In the genomic region with DNA sequence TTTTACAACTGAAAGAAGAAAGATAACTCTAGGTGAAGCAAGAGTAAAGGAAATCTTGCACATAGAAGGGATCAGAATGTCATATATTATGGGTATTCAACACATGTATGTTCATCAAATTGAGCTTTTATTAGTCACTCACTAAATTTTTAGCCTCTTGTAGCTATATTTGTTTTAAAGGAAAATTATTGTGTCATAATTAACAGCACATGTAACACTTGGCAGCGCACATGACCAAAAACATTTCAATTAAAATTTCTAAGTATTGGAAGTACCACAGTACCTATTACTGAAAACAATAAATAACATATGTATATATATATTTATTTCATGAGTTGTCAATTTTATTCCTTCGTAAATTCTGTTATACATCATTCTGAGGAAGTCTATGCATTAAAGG, we compare ENCODE assay signal across 27 cellular contexts.
"Had no signal": no experiment of that assay in that cellular context is flagged by ENCODE, and none has a peak within 500 bp of the region (broad histone marks: within the 10 kb centered on the region; RNA-seq: fewer than 3 reads in every experiment).

No MANE protein-coding gene starts in this region.

- ATAC-seq: stimulated activated effector memory CD8-positive, alpha-beta T cell treated with anti-CD3 and anti-CD28 coated beads, Interleukin-12 subunit alpha, Interleukin-12 subunit beta, amount 100 ng/mL, for 72 hours; stimulated activated memory B cell treated with anti-CD40 and anti-IgM and Interleukin-4, amounts not matched to agents 10 μg/mL and 1 μg/mL and 100 μg/mL, for 72 hours; stimulated activated naive B cell treated with anti-CD40 and anti-IgM and Interleukin-4, amounts not matched to agents 10 μg/mL and 1 μg/mL and 100 μg/mL, for 72 hours; stimulated activated naive CD8-positive, alpha-beta T cell treated with anti-CD3 and anti-CD28 coated beads, Interleukin-15, amount 100 ng/mL, for 72 hours; stimulated activated naive CD8-positive, alpha-beta T cell treated with anti-CD3 and anti-CD28 coated beads, Interleukin-15, Interleukin-2, amounts not matched to agents 100 U/mL and 50 U/mL, for 24 hours; upper lobe of right lung had no signal

- DNase-seq: stimulated activated CD4-positive, alpha-beta T cell treated with anti-CD3 and anti-CD28 coated beads, Interleukin-2, amount 100 ng/mL, for 48 hours; stimulated activated CD4-positive, alpha-beta T cell treated with anti-CD3 and anti-CD28 coated beads, Interleukin-4, amount 100 ng/mL, for 1 hour; stimulated activated CD4-positive, alpha-beta T cell treated with anti-CD3 and anti-CD28 coated beads, Interleukin-4, amount 100 ng/mL, for 24 hours; stimulated activated CD4-positive, alpha-beta T cell treated with anti-CD3 and anti-CD28 coated beads, Interleukin-4, amount 100 ng/mL, for 4 hours; stimulated activated CD8-positive, alpha-beta memory T cell treated with anti-CD3 and anti-CD28 coated beads, Interleukin-4, amount 100 ng/mL, for 48 hours; stimulated activated naive B cell treated with anti-CD40 and anti-IgM and Interleukin-4, amounts not matched to agents 10 μg/mL and 1 μg/mL and 100 μg/mL, for 72 hours; stimulated activated naive CD4-positive, alpha-beta T cell; stimulated activated naive CD4-positive, alpha-beta T cell treated with Interleukin-2 at 50 U/mL for 16 hours; stimulated activated naive CD8-positive, alpha-beta T cell treated with anti-CD3 and anti-CD28 coated beads, Interleukin-15, amount 100 ng/mL, for 72 hours; stimulated activated naive CD8-positive, alpha-beta T cell treated with anti-CD3 and anti-CD28 coated beads, Interleukin-15, Interleukin-2, amounts not matched to agents 100 U/mL and 50 U/mL, for 24 hours; stomach; substantia nigra; testis; thyroid gland; tibial artery; transverse colon; trophoblast cell; upper lobe of left lung; upper lobe of right lung; uterus had no signal

- H3K4me3 ChIP-seq: stomach, suprapubic skin, testis, thoracic aorta, thyroid gland, tibial artery, tibial nerve, transverse colon, upper lobe of left lung, upper lobe of right lung, uterus, vagina had no signal

- H3K27ac ChIP-seq: stomach, suprapubic skin, testis, thoracic aorta, thyroid gland, tibial artery, tibial nerve, transverse colon, upper lobe of left lung, upper lobe of right lung, uterus, vagina had no signal

- H3K36me3 ChIP-seq: stomach, suprapubic skin, thoracic aorta, thyroid gland, tibial artery, tibial nerve, transverse colon, upper lobe of left lung, upper lobe of right lung, uterus, vagina had no signal

- H3K27me3 ChIP-seq: stomach, suprapubic skin, testis, thyroid gland, tibial artery, tibial nerve, transverse colon, upper lobe of left lung, upper lobe of right lung, uterus, vagina had no signal

- H3K9me3 ChIP-seq: stomach, suprapubic skin, testis, thoracic aorta, thyroid gland, tibial artery, tibial nerve, transverse colon, upper lobe of left lung, upper lobe of right lung, uterus, vagina had no signal

- H3K4me1 ChIP-seq: stomach, suprapubic skin, testis, thyroid gland, tibial artery, tibial nerve, transverse colon, upper lobe of left lung, upper lobe of right lung, uterus, vagina had no signal

- FAIRE-seq: urothelium cell line had no signal
